In genomic region chr10:62818426-62819011, GRCh38 we compare ENCODE assay signal across 8 cellular contexts. TPM values are rescaled to one million over a fixed set of nuclear protein-coding genes. Genes with fewer than 3 reads are reported as not detected.
A peak's percentile ranks its signal among the peaks of the same experiment; 100 is the strongest.
DNase-seq lines count a peak whose midpoint lies in the region; ATAC-seq and TF ChIP-seq lines count a peak whose summit lies in the region.

No MANE protein-coding gene starts in this region.

- no peak for TF ChIP-seq CTCF in HL-60 (IDR thresholded peaks at IDR 0.05; ENCODE audit: insufficient read depth, low read length)
- no peak for TF ChIP-seq CTCF in glutamatergic neuron (IDR thresholded peaks at IDR 0.05; ENCODE audit: partially characterized antibody, unreplicated experiment)
- TF ChIP-seq CTCF in retinal pigment epithelial cell (conservative IDR thresholded peaks at IDR 0.05; ENCODE audit: low read depth, low read length), result no peak

- H3K4me3 ChIP-seq in ACC112 (ENCODE audit: low read depth, low read length) (peak overlapping the region; percentile 81), HL-60 (replicated peaks; ENCODE audit: insufficient read depth, low read length) (peak overlapping the region; percentile 21), retinal pigment epithelial cell (ENCODE audit: low read length) (peak overlapping the region; percentile 28)

- no peak for ATAC-seq in activated T-cell treated with anti-CD3 and anti-CD28 coated beads, Interleukin-2, amount 50 U/mL, for 4 hours
- no peak for ATAC-seq in HG02759 (IDR thresholded peaks at IDR 0.05; ENCODE audit: unreplicated experiment)
- no peak for ATAC-seq in GM18867 (IDR thresholded peaks at IDR 0.05; ENCODE audit: unreplicated experiment)

- H3K27ac Mint-ChIP-seq in glutamatergic neuron (ENCODE audit: unreplicated experiment), result no peak overlapping the region

- H2AFZ ChIP-seq in ACC112 (ENCODE audit: low read length, unreplicated experiment), result peak overlapping the region; percentile 65

- no peak overlapping the region for H3K27ac ChIP-seq in ACC112 (ENCODE audit: low read depth, low read length)
- no peak overlapping the region for H3K27ac ChIP-seq in HL-60 (replicated peaks)

- H3K9me3 Mint-ChIP-seq in activated T-cell treated with anti-CD3 and anti-CD28 coated beads, Interleukin-2, amount 50 U/mL, for 4 hours, result no peaks in the 10 kb centered on the region
- H3K9me3 Mint-ChIP-seq in glutamatergic neuron (ENCODE audit: unreplicated experiment), result peaks cover 14% of the 10 kb centered on the region

- DNase-seq in HL-60 (ENCODE audit: low read depth in 1 of 2, low spot score in 1 of 2) (no peak), glutamatergic neuron (peak; percentile 69), retinal pigment epithelial cell (ENCODE audit: low read depth) (no peak), NCI-H128 (lab: John Stamatoyannopoulos, UW; ENCODE audit: unreplicated experiment) (no peak)
- peak; percentile 68 for DNase-seq in activated T-cell treated with anti-CD3 and anti-CD28 coated beads, Interleukin-2, amount 50 U/mL, for 4 hours

- H3K4me3 Mint-ChIP-seq in activated T-cell treated with anti-CD3 and anti-CD28 coated beads, Interleukin-2, amount 50 U/mL, for 4 hours, result peak overlapping the region; percentile 95
- H3K4me3 Mint-ChIP-seq in glutamatergic neuron (ENCODE audit: unreplicated experiment), result peak overlapping the region; percentile 85

- peaks cover 21% of the 10 kb centered on the region for H3K27me3 Mint-ChIP-seq in activated T-cell treated with anti-CD3 and anti-CD28 coated beads, Interleukin-2, amount 50 U/mL, for 4 hours (ENCODE audit: low read depth)
- H3K27me3 Mint-ChIP-seq in glutamatergic neuron (ENCODE audit: unreplicated experiment), result peaks cover 31% of the 10 kb centered on the region

- H3K36me3 Mint-ChIP-seq in activated T-cell treated with anti-CD3 and anti-CD28 coated beads, Interleukin-2, amount 50 U/mL, for 4 hours (ENCODE audit: insufficient read depth), result peaks cover 21% of the 10 kb centered on the region
- H3K36me3 Mint-ChIP-seq in glutamatergic neuron (ENCODE audit: unreplicated experiment), result no peaks in the 10 kb centered on the region

- H3K4me1 ChIP-seq in ACC112 (ENCODE audit: control insufficient read depth, insufficient read depth, low read length, unreplicated experiment), result peaks cover 5% of the 10 kb centered on the region

- H3K36me3 ChIP-seq in ACC112 (ENCODE audit: insufficient read depth, low read length), result no peaks in the 10 kb centered on the region

- peaks cover 20% of the 10 kb centered on the region for H3K4me1 Mint-ChIP-seq in activated T-cell treated with anti-CD3 and anti-CD28 coated beads, Interleukin-2, amount 50 U/mL, for 4 hours (ENCODE audit: low read depth)
- peaks cover 12% of the 10 kb centered on the region for H3K4me1 Mint-ChIP-seq in glutamatergic neuron (ENCODE audit: low read depth, unreplicated experiment)

- H3K27me3 ChIP-seq in ACC112 (ENCODE audit: insufficient read depth, low read length), result peaks cover 50% of the 10 kb centered on the region
- peaks cover 43% of the 10 kb centered on the region for H3K27me3 ChIP-seq in HL-60 (ENCODE audit: insufficient read depth, poor library complexity, severe bottlenecking)

- H3K79me2 ChIP-seq in ACC112 (ENCODE audit: control insufficient read depth, insufficient read depth, low read length, unreplicated experiment), result no peaks in the 10 kb centered on the region

RNA-seq across cellular contexts. Expression of gene EGR2, which starts 2.4 kb away (rescaled TPM):
- total RNA-seq in activated T-cell treated with anti-CD3 and anti-CD28 coated beads, Interleukin-2, amount 50 U/mL, for 4 hours, result 100 to 1,000 TPM in 1 of 3 donors, 10 to 100 TPM in 2; 83.3 to 121 (median 99.5) TPM
- total RNA-seq in glutamatergic neuron (ENCODE audit: unreplicated experiment), result 0.37 TPM

RNA-seq across cellular contexts. Expression of gene ADO, which starts 14.0 kb away (rescaled TPM):
- total RNA-seq in activated T-cell treated with anti-CD3 and anti-CD28 coated beads, Interleukin-2, amount 50 U/mL, for 4 hours, result 10 to 100 TPM; 42.7 to 44.7 (median 44.4) TPM
- total RNA-seq in glutamatergic neuron (ENCODE audit: unreplicated experiment), result 32.5 TPM

Comparison
In these comparisons a context has a peak if more than half of its experiments do, and no peak if none do; other contexts are left out.
1. H3K4me3 ChIP-seq: peak in every context shown above with its lines; median percentile 81 in ACC112; 28 in retinal pigment epithelial cell; 21 in HL-60.
2. DNase-seq: peak in activated T-cell treated with anti-CD3 and anti-CD28 coated beads, Interleukin-2, amount 50 U/mL, for 4 hours (single experiment) and glutamatergic neuron (single experiment); none in HL-60 (0 of 2), retinal pigment epithelial cell (single experiment) and NCI-H128 (single experiment).
3. RNA of gene EGR2, which starts 2.4 kb away (total RNA-seq): 83.3 to 121 TPM in activated T-cell treated with anti-CD3 and anti-CD28 coated beads, Interleukin-2, amount 50 U/mL, for 4 hours; 0.37 TPM in glutamatergic neuron (single experiment); every median in the first group is over 10 times any median in the second.